ENCODE assay signal across 14 cellular contexts in genomic region chr10:61907011-61907410, GRCh38.
"Had no signal": no experiment of that assay in that cellular context is flagged by ENCODE, and none has a peak within 500 bp of the region (broad histone marks: within the 10 kb centered on the region; RNA-seq: fewer than 3 reads in every experiment).

No MANE protein-coding gene starts in this region.

- H3K4me3 ChIP-seq: heart left ventricle, left ventricle myocardium inferior, suprapubic skin had no signal

- DNase-seq: activated CD4-positive, CD25-positive, alpha-beta regulatory T cell treated with anti-CD3 and anti-CD28 coated beads, Interleukin-2, amount 50 U/mL, for 72 hours; activated gamma-delta T cell treated with Interleukin-2 at 50 U/mL for 16 hours; cortex of kidney; effector CD8-positive, alpha-beta T cell; foreskin melanocyte; heart left ventricle; left ventricle myocardium inferior; mesenchymal stem cell; stimulated activated CD4-positive, alpha-beta T cell treated with anti-CD3 and anti-CD28 coated beads, Interleukin-4, amount 100 ng/mL, for 1 hour; stimulated activated CD8-positive, alpha-beta memory T cell treated with anti-CD3 and anti-CD28 coated beads, Interleukin-4, amount 100 ng/mL, for 48 hours; stimulated activated naive CD8-positive, alpha-beta T cell treated with anti-CD3 and anti-CD28 coated beads, Interleukin-15, Interleukin-2, amounts not matched to agents 100 U/mL and 50 U/mL, for 24 hours had no signal

- H3K9me3 Mint-ChIP-seq: central memory CD8-positive, alpha-beta T cell had no signal

- ATAC-seq: heart left ventricle; stimulated activated naive CD8-positive, alpha-beta T cell treated with anti-CD3 and anti-CD28 coated beads, Interleukin-15, Interleukin-2, amounts not matched to agents 100 U/mL and 50 U/mL, for 24 hours had no signal

- H3K9me3 ChIP-seq: heart left ventricle, left ventricle myocardium inferior, suprapubic skin had no signal

- H3K27me3 Mint-ChIP-seq: central memory CD8-positive, alpha-beta T cell had no signal

- H3K4me3 Mint-ChIP-seq: central memory CD8-positive, alpha-beta T cell had no signal

- H3K27ac Mint-ChIP-seq: brain had no signal

- H3K27me3 ChIP-seq: heart left ventricle, suprapubic skin had no signal

- H3K36me3 ChIP-seq: left ventricle myocardium inferior, suprapubic skin had no signal
